Comparison of ENCODE assay signal across 19 cellular contexts in genomic region chr7:155215576-155216325, GRCh38.
"Had no signal": no experiment of that assay in that cellular context is flagged by ENCODE, and none has a peak within 500 bp of the region (broad histone marks: within the 10 kb centered on the region; RNA-seq: fewer than 3 reads in every experiment).

No MANE protein-coding gene starts in this region.

- H3K27ac Mint-ChIP-seq: activated naive CD8-positive, alpha-beta T cell treated with anti-CD3 and anti-CD28 coated beads, Interleukin-2, amount 50 U/mL, for 24 hours; activated T-helper 1 cell treated with anti-CD3 and anti-CD28 coated beads, Interleukin-12 subunit alpha, Interleukin-12 subunit beta, Interleukin-2, Interleukin-4 antibody, amounts not matched to agents 30 ng/mL and 10 ng/mL and 1 ng/mL, durations not matched to agents 14 hours and 24 hours and 36 hours; endodermal cell; progenitor cell of endocrine pancreas had no signal

- DNase-seq: activated CD4-positive, alpha-beta T cell treated with anti-CD3 and anti-CD28 coated beads for 1 hour; activated CD4-positive, alpha-beta T cell treated with anti-CD3 and anti-CD28 coated beads, Interleukin-2, amount 50 U/mL, for 4 hours; activated naive CD4-positive, alpha-beta T cell treated with Interleukin-2 at 50 U/mL for 16 hours; activated naive CD8-positive, alpha-beta T cell treated with anti-CD3 and anti-CD28 coated beads, Interleukin-2, amount 50 U/mL, for 24 hours; anterior cingulate cortex; colonic mucosa; endodermal cell; foreskin fibroblast; mesenchymal stem cell; nucleus accumbens; stimulated activated CD4-positive, alpha-beta T cell treated with anti-CD3 and anti-CD28 coated beads, Interleukin-15, amount 100 ng/mL, for 24 hours; stimulated activated CD4-positive, alpha-beta T cell treated with anti-CD3 and anti-CD28 coated beads, Interleukin-2, amount 100 ng/mL, for 48 hours; stomach; T-helper 2 cell; WERI-Rb-1 had no signal

- H3K36me3 ChIP-seq: colonic mucosa, stomach, WERI-Rb-1 had no signal

- H3K4me1 Mint-ChIP-seq: central memory CD8-positive, alpha-beta T cell had no signal

- H3K27ac ChIP-seq: colonic mucosa, stomach, WERI-Rb-1 had no signal

- H3K9me3 ChIP-seq: colonic mucosa, stomach had no signal

- ATAC-seq: activated naive CD8-positive, alpha-beta T cell treated with anti-CD3 and anti-CD28 coated beads, Interleukin-2, amount 50 U/mL, for 24 hours; natural killer cell treated with Interleukin-12 subunit alpha and Interleukin-12 subunit beta and Interleukin-15 and Interleukin-18, amount 100 ng/mL, for 72 hours had no signal

- H3K4me3 ChIP-seq: colonic mucosa had no signal

- H3K36me3 Mint-ChIP-seq: natural killer cell treated with Interleukin-12 subunit alpha and Interleukin-12 subunit beta and Interleukin-15 and Interleukin-18, amount 100 ng/mL, for 72 hours had no signal

- H3K4me1 ChIP-seq: colonic mucosa had no signal

- H3K9me3 Mint-ChIP-seq: activated naive CD8-positive, alpha-beta T cell treated with anti-CD3 and anti-CD28 coated beads, Interleukin-2, amount 50 U/mL, for 24 hours; activated T-helper 1 cell treated with anti-CD3 and anti-CD28 coated beads, Interleukin-12 subunit alpha, Interleukin-12 subunit beta, Interleukin-2, Interleukin-4 antibody, amounts not matched to agents 30 ng/mL and 10 ng/mL and 1 ng/mL, durations not matched to agents 14 hours and 24 hours and 36 hours; central memory CD8-positive, alpha-beta T cell; endodermal cell; natural killer cell treated with Interleukin-12 subunit alpha and Interleukin-12 subunit beta and Interleukin-15 and Interleukin-18, amount 100 ng/mL, for 72 hours had no signal

- H3K4me3 Mint-ChIP-seq: activated naive CD8-positive, alpha-beta T cell treated with anti-CD3 and anti-CD28 coated beads, Interleukin-2, amount 50 U/mL, for 24 hours; activated T-helper 1 cell treated with anti-CD3 and anti-CD28 coated beads, Interleukin-12 subunit alpha, Interleukin-12 subunit beta, Interleukin-2, Interleukin-4 antibody, amounts not matched to agents 30 ng/mL and 10 ng/mL and 1 ng/mL, durations not matched to agents 14 hours and 24 hours and 36 hours; central memory CD8-positive, alpha-beta T cell; endodermal cell; natural killer cell treated with Interleukin-12 subunit alpha and Interleukin-12 subunit beta and Interleukin-15 and Interleukin-18, amount 100 ng/mL, for 72 hours had no signal
